9 cellular contexts compared by ENCODE assay signal in the genomic region with DNA sequence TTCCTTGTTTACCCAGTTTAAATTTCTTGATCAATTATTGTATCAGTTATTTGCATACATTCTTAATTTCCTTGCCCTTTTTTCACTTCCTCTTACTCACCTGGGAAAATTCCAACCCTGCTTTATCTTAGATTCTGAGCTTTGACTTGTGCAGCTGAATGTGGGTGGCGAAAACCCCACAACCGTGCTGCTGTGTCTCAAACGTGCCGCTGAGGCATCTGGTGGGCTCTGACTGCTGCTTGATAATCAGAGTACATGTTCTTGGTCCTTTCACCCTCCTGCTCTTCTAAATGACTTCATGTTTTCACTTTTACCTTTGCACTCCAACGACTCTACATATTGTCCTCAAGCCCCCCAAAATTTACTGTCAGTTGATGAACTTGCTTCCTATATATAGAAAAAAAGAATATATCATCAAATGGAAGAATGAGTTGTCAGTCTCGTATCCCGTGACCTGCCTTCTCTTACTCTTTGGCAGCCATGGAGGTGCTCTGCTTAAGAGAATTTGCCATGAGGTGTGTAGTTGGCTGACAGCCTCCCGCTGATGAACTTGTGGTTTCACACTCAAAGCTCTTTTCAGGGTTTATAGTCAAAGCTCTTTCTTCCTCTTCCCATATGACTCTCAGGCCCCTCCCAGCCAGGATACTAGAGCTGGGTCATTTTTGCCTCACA. TPM values are rescaled to one million over a fixed set of nuclear protein-coding genes. Genes with fewer than 3 reads are reported as not detected.
DNase-seq lines count a peak whose midpoint lies in the region; ATAC-seq and TF ChIP-seq lines count a peak whose summit lies in the region.
"Had no signal": no experiment of that assay in that cellular context is flagged by ENCODE, and none has a peak within 500 bp of the region (broad histone marks: within the 10 kb centered on the region; RNA-seq: fewer than 3 reads in every experiment).

No MANE protein-coding gene starts in this region.

- H3K9me3 ChIP-seq in mucosa of descending colon = no peaks in the 10 kb centered on the region

- no peak overlapping the region for H3K4me3 ChIP-seq in mucosa of descending colon
- H3K4me3 ChIP-seq: skin epidermis had no signal

- intact Hi-C loops in mucosa of descending colon (cut with DNase I, micrococcal nuclease) = no loop called here

- in situ Hi-C loops in SK-MEL-5 (cut with HindIII; ENCODE audit: low pct_unique_long_range_greater_than_20kb, low sequenced_read_pairs) = no loop called here

- no peaks in the 10 kb centered on the region for H3K36me3 ChIP-seq in mucosa of descending colon (ENCODE audit: low read depth)

- no peak for TF ChIP-seq CTCF in mucosa of descending colon (IDR thresholded peaks at IDR 0.05)

- no peaks in the 10 kb centered on the region for H3K4me1 ChIP-seq in mucosa of descending colon (ENCODE audit: low read depth)

- ATAC-seq in GM18858 (IDR thresholded peaks at IDR 0.05; ENCODE audit: unreplicated experiment) (peak; percentile 82), HG02759 (IDR thresholded peaks at IDR 0.05; ENCODE audit: unreplicated experiment) (peak; percentile 91), mucosa of descending colon (peak; percentile 71)

- peak; percentile 81 for DNase-seq in SK-MEL-5 (ENCODE audit: low read depth, low spot score)
- DNase-seq in mucosa of descending colon = peak in 1 of 3 donors; percentile 22
- DNase-seq in NCI-H1417 treated with DMSO at 0.1 percent for 48 hours (lab: John Stamatoyannopoulos, UW) = no peak
- no peak for DNase-seq in SK-N-DZ (ENCODE audit: low spot score)
- DNase-seq in effector CD4-positive, alpha-beta T cell = no peak
- no peak for DNase-seq in GOT3 (lab: John Stamatoyannopoulos, UW)

RNA-seq across cellular contexts. Expression of a gene that starts 14.0 kb away (rescaled TPM):
- total RNA-seq in SK-MEL-5 (2014; rRNA removed; shearing (Covaris generic)) = 4.3 and 5.7 TPM in 2 replicates
- 3.4 and 6.6 TPM in 2 replicates for polyA plus RNA-seq in SK-MEL-5 (2015; cell fraction: cytosol; rRNA removed)
- polyA plus RNA-seq in SK-MEL-5 (2015; cell fraction: nucleus; rRNA removed) = 16.0 and 22.7 TPM in 2 replicates
- total RNA-seq in mucosa of descending colon = 10 to 100 TPM; 17.0 to 24.4 (median 17.5) TPM
- polyA plus RNA-seq in SK-N-DZ (2014; cell fraction: cytosol; rRNA removed) = 0.80 and 1.0 TPM in 2 replicates
- 0.89 and 5.2 TPM in 2 replicates for polyA plus RNA-seq in SK-N-DZ (2014; cell fraction: nucleus; rRNA removed)
